ENCODE assay signal across 11 cellular contexts in genomic region chr2:218859994-218860831, GRCh38. TPM values are rescaled to one million over a fixed set of nuclear protein-coding genes. Genes with fewer than 3 reads are reported as not detected.
DNase-seq lines count a peak whose midpoint lies in the region; ATAC-seq and TF ChIP-seq lines count a peak whose summit lies in the region.
"Had no signal": no experiment of that assay in that cellular context is flagged by ENCODE, and none has a peak within 500 bp of the region (broad histone marks: within the 10 kb centered on the region; RNA-seq: fewer than 3 reads in every experiment).

No MANE protein-coding gene starts in this region.

- no peak for DNase-seq in CD8-positive, alpha-beta T cell
- no peak for DNase-seq in PC-9
- no peak for DNase-seq in esophagus squamous epithelium (lab: John Stamatoyannopoulos, UW)
- peak; percentile 74 for DNase-seq in posterior vena cava (ENCODE audit: low spot score)
- DNase-seq in middle frontal gyrus (ENCODE audit: extremely low spot score, low spot score) = no peak
- no peak for DNase-seq in ureter (ENCODE audit: low spot score)
- DNase-seq: amniotic stem cell had no signal

- H3K27me3 Mint-ChIP-seq in CD8-positive, alpha-beta T cell (ENCODE audit: low read depth) = peaks cover 69% of the 10 kb centered on the region

- TF ChIP-seq CTCF in CD8-positive, alpha-beta T cell (IDR thresholded peaks at IDR 0.05) = no peak
- TF ChIP-seq CTCF in PC-9 (conservative IDR thresholded peaks at IDR 0.05) = no peak
- TF ChIP-seq CTCF in esophagus squamous epithelium (IDR thresholded peaks at IDR 0.05) = no peak

- no peaks in the 10 kb centered on the region for H3K9me3 Mint-ChIP-seq in CD8-positive, alpha-beta T cell

- H3K27ac Mint-ChIP-seq in CD8-positive, alpha-beta T cell = no peak overlapping the region

- no peaks in the 10 kb centered on the region for H4K20me1 ChIP-seq in PC-9 (ENCODE audit: insufficient read depth)

- H3K4me1 Mint-ChIP-seq in CD8-positive, alpha-beta T cell (ENCODE audit: low read depth) = peaks cover 22% of the 10 kb centered on the region

- no peak for ATAC-seq in CD8-positive, alpha-beta T cell
- ATAC-seq in GM18868 (IDR thresholded peaks at IDR 0.05; ENCODE audit: unreplicated experiment) (no peak), HG03432 (IDR thresholded peaks at IDR 0.05; ENCODE audit: unreplicated experiment) (no peak)

- H3K79me2 ChIP-seq in PC-9 (ENCODE audit: low read depth) = 0 out of 2 replicates have a peak, but pooled peaks cover 3% of the 10 kb centered on the region

- H3K4me1 ChIP-seq in CD8-positive, alpha-beta T cell (ENCODE audit: insufficient read depth, low read length) = peaks cover 26% of the 10 kb centered on the region
- peaks cover 15% of the 10 kb centered on the region for H3K4me1 ChIP-seq in PC-9 (replicated peaks; ENCODE audit: insufficient read depth)
- peaks cover 15 to 35% (median 21%) of the 10 kb centered on the region in 3 donors for H3K4me1 ChIP-seq in esophagus squamous epithelium

- H2AFZ ChIP-seq in PC-9 = peak overlapping the region; percentile 78; the same call in 1 of the 2 replicates

- peak overlapping the region; percentile 78 for H3K4me2 ChIP-seq in PC-9

- H3K4me3 ChIP-seq in CD8-positive, alpha-beta T cell (ENCODE audit: low read depth, low read length) = peak overlapping the region; percentile 27
- H3K4me3 ChIP-seq in PC-9 = peak overlapping the region; percentile 61
- peak overlapping the region; percentile 20 to 64 (median 40) for H3K4me3 ChIP-seq in esophagus squamous epithelium

- H3K36me3 ChIP-seq in CD8-positive, alpha-beta T cell (ENCODE audit: insufficient read depth, low read length) = no peaks in the 10 kb centered on the region
- no peaks in the 10 kb centered on the region for H3K36me3 ChIP-seq in PC-9 (ENCODE audit: low read depth)
- no peaks in the 10 kb centered on the region for H3K36me3 ChIP-seq in esophagus squamous epithelium

- H3K36me3 Mint-ChIP-seq in CD8-positive, alpha-beta T cell = no peaks in the 10 kb centered on the region

- H3F3A ChIP-seq in PC-9 (ENCODE audit: insufficient read depth, low read depth) = 0 out of 2 replicates have a peak, but pooled peaks cover 9% of the 10 kb centered on the region

- POLR2A ChIA-PET in CD8-positive, alpha-beta T cell (lab: Charles Lee) = interaction anchor here (1.1 kb wide), 1 partner anchor 36 kb away, joined by 3 read pairs; no protein-coding TSS in a partner anchor
- POLR2A ChIA-PET in PC-9 (lab: Charles Lee; ENCODE audit: unreplicated experiment) = interaction anchor here (0.6 kb wide), 1 partner anchor 538 kb away, joined by 3 read pairs; no protein-coding TSS in a partner anchor

- H3K9me2 ChIP-seq in PC-9 (ENCODE audit: insufficient read depth) = no peaks in the 10 kb centered on the region

- peak overlapping the region; percentile 54 for H3K4me3 Mint-ChIP-seq in CD8-positive, alpha-beta T cell

- intact Hi-C loops in CD8-positive, alpha-beta T cell (cut with DNase I, micrococcal nuclease) = loop anchor here in 1 of 2 experiments (10.0 kb wide), 1 partner anchor 255 kb away; no protein-coding TSS in a partner anchor
- intact Hi-C loops in PC-9 (cut with micrococcal nuclease; ENCODE audit: unreplicated experiment) (no loop called here), esophagus squamous epithelium (cut with DNase I) (no loop called here), posterior vena cava (cut with DNase I) (loop anchor here in 1 of 2 donors (10.0 kb wide), 2 partner anchors 145 to 775 kb away; partner anchors contain the start of gene TTLL4)

- no peak for TF ChIP-seq POLR2A in esophagus squamous epithelium (IDR thresholded peaks at IDR 0.05)

- H3K27ac ChIP-seq in CD8-positive, alpha-beta T cell (ENCODE audit: low read depth, low read length) = no peak overlapping the region
- H3K27ac ChIP-seq in PC-9 (no peak overlapping the region), esophagus squamous epithelium (peak overlapping the region in 2 of 4 donors; percentile 30 to 59)

- no peaks in the 10 kb centered on the region for H3K9me3 ChIP-seq in CD8-positive, alpha-beta T cell (ENCODE audit: low read length)
- H3K9me3 ChIP-seq in PC-9 (ENCODE audit: insufficient read depth, low read depth) = no peaks in the 10 kb centered on the region
- H3K9me3 ChIP-seq in esophagus squamous epithelium = no peaks in the 10 kb centered on the region

- BruUV-seq in PC-9 (replicated peaks; lab: Mats Ljungman, UMichigan) = no TSS peak

- CTCF ChIA-PET in CD8-positive, alpha-beta T cell (lab: Charles Lee) = interaction anchor here (0.5 to 4.3 kb wide), 4 partner anchors 12 to 38 kb away, joined by 4 to 20 read pairs (median 8); no protein-coding TSS in a partner anchor
- CTCF ChIA-PET in PC-9 (lab: Charles Lee) = interaction anchor here (0.7 kb wide), 1 partner anchor 16 kb away, joined by 3 read pairs; no protein-coding TSS in a partner anchor

- peaks cover 44% of the 10 kb centered on the region for H3K27me3 ChIP-seq in CD8-positive, alpha-beta T cell (ENCODE audit: insufficient read depth, low read length)
- peaks cover 13% of the 10 kb centered on the region; the same call in 1 of the 2 replicates for H3K27me3 ChIP-seq in PC-9 (ENCODE audit: insufficient read depth, low read depth)
- H3K27me3 ChIP-seq in esophagus squamous epithelium = peaks cover 23 to 100% (median 37%) of the 10 kb centered on the region in 4 donors

- WGBS in esophagus squamous epithelium, 2 donors = 2 to 3% methylated on average over 13 to 15 of the region's 46 CpGs

RNA-seq across cellular contexts. Expression of gene WNT6, which starts 0.6 kb away (rescaled TPM):
- not detected for total RNA-seq in CD8-positive, alpha-beta T cell
- 0.33 and 0.45 TPM in 2 replicates for total RNA-seq in PC-9 (2021)
- total RNA-seq in esophagus squamous epithelium = under 1 TPM in 2 of 4 donors, not detected in 2; 0.73 to 0.76 TPM
- under 1 TPM; 0.23 to 0.24 TPM for total RNA-seq in posterior vena cava
- 0.78 TPM for total RNA-seq in ureter

RNA-seq across cellular contexts. Expression of gene WNT10A, which starts 20.4 kb away (rescaled TPM):
- 1 to 10 TPM; 4.9 to 6.6 TPM for total RNA-seq in CD8-positive, alpha-beta T cell
- total RNA-seq in PC-9 (2021) (1.2 and 2.3 TPM in 2 replicates), esophagus squamous epithelium (10 to 100 TPM in 2 of 4 donors, 1 to 10 TPM in 2; 8.0 to 19.1 (median 11.9) TPM), posterior vena cava (not detected), ureter (4.0 TPM)

RNA-seq across cellular contexts. Expression of gene PRKAG3, which starts 28.6 kb away (rescaled TPM):
- not detected for total RNA-seq in CD8-positive, alpha-beta T cell
- total RNA-seq in PC-9 (2021) (not detected in 2 replicates), esophagus squamous epithelium (not detected), posterior vena cava (under 1 TPM in 1 of 2 donors, not detected in 1; 0.23 TPM), ureter (not detected)
- total RNA-seq: G401, kidney epithelial cell had no signal
